20 cellular contexts compared by ENCODE assay signal in the genomic region with DNA sequence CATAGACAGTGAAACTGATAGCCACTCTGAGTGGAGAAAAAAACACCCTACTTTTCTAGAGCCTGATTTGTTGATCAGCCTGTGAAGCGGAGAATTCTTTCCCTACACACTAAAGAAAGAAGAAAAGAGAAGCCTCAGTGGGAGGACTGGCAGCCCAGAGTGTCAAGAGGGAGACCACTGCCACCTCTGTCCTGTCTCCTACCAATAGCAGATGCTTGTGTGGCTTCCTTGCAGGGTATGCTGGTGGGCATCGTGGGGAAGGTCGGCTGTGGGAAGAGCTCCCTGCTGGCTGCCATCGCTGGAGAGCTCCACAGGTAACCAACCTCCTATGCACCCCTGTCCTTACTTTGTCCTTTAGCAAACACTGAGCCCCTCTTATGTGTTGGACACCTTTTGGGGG.
"Had no signal": no experiment of that assay in that cellular context is flagged by ENCODE, and none has a peak within 500 bp of the region (broad histone marks: within the 10 kb centered on the region; RNA-seq: fewer than 3 reads in every experiment).

No MANE protein-coding gene starts in this region.

- H2AFZ ChIP-seq: neural progenitor cell had no signal

- H3K4me1 ChIP-seq: neural progenitor cell had no signal

- H3K9me3 ChIP-seq: left lung, spleen, testis, upper lobe of right lung had no signal

- H3K9ac ChIP-seq: neural progenitor cell had no signal

- ATAC-seq: activated CD8-positive, alpha-beta memory T cell treated with anti-CD3 and anti-CD28 coated beads, Interleukin-2, amount 10 ng/mL, durations not matched to agents 7 days and 5 days; stimulated activated naive B cell treated with anti-CD40 and anti-IgM and Interleukin-4, amounts not matched to agents 10 μg/mL and 1 μg/mL and 100 μg/mL, for 72 hours; T-cell had no signal

- FAIRE-seq: colon, kidney had no signal

- H3K36me3 ChIP-seq: neural progenitor cell had no signal

- DNase-seq: activated CD4-positive, alpha-beta memory T cell treated with anti-CD3 and anti-CD28 coated beads, Interleukin-2, amount 10 ng/mL, durations not matched to agents 7 days and 5 days; activated CD4-positive, alpha-beta T cell treated with anti-CD3 and anti-CD28 coated beads for 48 hours; activated CD4-positive, CD25-positive, alpha-beta regulatory T cell; activated CD8-positive, alpha-beta memory T cell treated with anti-CD3 and anti-CD28 coated beads, Interleukin-2, amount 10 ng/mL, durations not matched to agents 7 days and 5 days; amniotic stem cell; central memory CD4-positive, alpha-beta T cell; endodermal cell; foreskin melanocyte; kidney; left lung; spleen; stimulated activated CD4-positive, alpha-beta T cell treated with anti-CD3 and anti-CD28 coated beads, Interleukin-4, amount 100 ng/mL, for 4 hours; stimulated activated naive B cell treated with anti-CD40 and anti-IgM and Interleukin-4, amounts not matched to agents 10 μg/mL and 1 μg/mL and 100 μg/mL, for 72 hours; T-cell; testis; upper lobe of right lung had no signal

- H3K4me3 Mint-ChIP-seq: activated CD4-positive, alpha-beta memory T cell treated with anti-CD3 and anti-CD28 coated beads, Interleukin-2, amount 10 ng/mL, durations not matched to agents 7 days and 5 days; activated CD8-positive, alpha-beta memory T cell treated with anti-CD3 and anti-CD28 coated beads, Interleukin-2, amount 10 ng/mL, durations not matched to agents 7 days and 5 days; activated naive CD8-positive, alpha-beta T cell; endodermal cell; neural progenitor cell; stimulated activated naive B cell treated with anti-CD40 and anti-IgM and Interleukin-4, amounts not matched to agents 10 μg/mL and 1 μg/mL and 100 μg/mL, for 72 hours; T-cell had no signal

- H3K9me3 Mint-ChIP-seq: activated CD4-positive, alpha-beta memory T cell treated with anti-CD3 and anti-CD28 coated beads, Interleukin-2, amount 10 ng/mL, durations not matched to agents 7 days and 5 days; endodermal cell; neural progenitor cell; stimulated activated naive B cell treated with anti-CD40 and anti-IgM and Interleukin-4, amounts not matched to agents 10 μg/mL and 1 μg/mL and 100 μg/mL, for 72 hours; T-cell had no signal

- H3K27me3 Mint-ChIP-seq: activated CD4-positive, alpha-beta memory T cell treated with anti-CD3 and anti-CD28 coated beads, Interleukin-2, amount 10 ng/mL, durations not matched to agents 7 days and 5 days; activated CD8-positive, alpha-beta memory T cell treated with anti-CD3 and anti-CD28 coated beads, Interleukin-2, amount 10 ng/mL, durations not matched to agents 7 days and 5 days; activated naive CD8-positive, alpha-beta T cell; stimulated activated naive B cell treated with anti-CD40 and anti-IgM and Interleukin-4, amounts not matched to agents 10 μg/mL and 1 μg/mL and 100 μg/mL, for 72 hours; T-cell had no signal

- H3K36me3 Mint-ChIP-seq: activated naive CD8-positive, alpha-beta T cell; neural progenitor cell had no signal

- H3K27ac ChIP-seq: epithelial cell of prostate, neural progenitor cell, spleen had no signal

- H3K4me2 ChIP-seq: neural progenitor cell had no signal

- H3K27me3 ChIP-seq: left lung, neural progenitor cell, spleen, testis, upper lobe of right lung had no signal

- H3K4me1 Mint-ChIP-seq: activated CD4-positive, alpha-beta memory T cell treated with anti-CD3 and anti-CD28 coated beads, Interleukin-2, amount 10 ng/mL, durations not matched to agents 7 days and 5 days; activated CD8-positive, alpha-beta memory T cell treated with anti-CD3 and anti-CD28 coated beads, Interleukin-2, amount 10 ng/mL, durations not matched to agents 7 days and 5 days; endodermal cell; T-cell had no signal

- H3K4me3 ChIP-seq: left lung, neural progenitor cell, spleen, testis, upper lobe of right lung had no signal

- H3K27ac Mint-ChIP-seq: activated CD4-positive, alpha-beta memory T cell treated with anti-CD3 and anti-CD28 coated beads, Interleukin-2, amount 10 ng/mL, durations not matched to agents 7 days and 5 days; activated CD8-positive, alpha-beta memory T cell treated with anti-CD3 and anti-CD28 coated beads, Interleukin-2, amount 10 ng/mL, durations not matched to agents 7 days and 5 days; activated naive CD8-positive, alpha-beta T cell; endodermal cell; neural progenitor cell; stimulated activated naive B cell treated with anti-CD40 and anti-IgM and Interleukin-4, amounts not matched to agents 10 μg/mL and 1 μg/mL and 100 μg/mL, for 72 hours had no signal
